In genomic region chr16:10984509-10984908, GRCh38 we compare ENCODE assay signal across 14 cellular contexts. TPM values are rescaled to one million over a fixed set of nuclear protein-coding genes. Genes with fewer than 3 reads are reported as not detected.
DNase-seq lines count a peak whose midpoint lies in the region; ATAC-seq and TF ChIP-seq lines count a peak whose summit lies in the region.
"Had no signal": no experiment of that assay in that cellular context is flagged by ENCODE, and none has a peak within 500 bp of the region (broad histone marks: within the 10 kb centered on the region; RNA-seq: fewer than 3 reads in every experiment).

No MANE protein-coding gene starts in this region.

- peak overlapping the region; percentile 3 for H3K27ac ChIP-seq in KOPT-K1 (ENCODE audit: low read depth, low read length, poor library complexity, severe bottlenecking)
- H3K27ac ChIP-seq: epithelial cell of prostate, lower lobe of right lung, skin epidermis had no signal

- H3K27me3 Mint-ChIP-seq in activated CD4-positive, alpha-beta T cell treated with anti-CD3 and anti-CD28 coated beads, Interleukin-2, amount 10 ng/mL, durations not matched to agents 7 days and 5 days = no peaks in the 10 kb centered on the region
- no peaks in the 10 kb centered on the region for H3K27me3 Mint-ChIP-seq in activated naive CD8-positive, alpha-beta T cell treated with anti-CD3 and anti-CD28 coated beads, Interleukin-2, amount 50 U/mL, for 24 hours
- H3K27me3 Mint-ChIP-seq in nephron (ENCODE audit: low read depth) = no peaks in the 10 kb centered on the region

- POLR2A ChIA-PET in activated CD4-positive, alpha-beta T cell treated with anti-CD3 and anti-CD28 coated beads, Interleukin-2, amount 10 ng/mL, durations not matched to agents 7 days and 5 days (lab: Charles Lee) = interaction anchor here (1.1 kb wide), 1 partner anchor 271 kb away, joined by 5 read pairs; no protein-coding TSS in a partner anchor

- peaks cover 44% of the 10 kb centered on the region for H3K36me3 Mint-ChIP-seq in activated CD4-positive, alpha-beta T cell treated with anti-CD3 and anti-CD28 coated beads, Interleukin-2, amount 10 ng/mL, durations not matched to agents 7 days and 5 days (ENCODE audit: low read depth)
- H3K36me3 Mint-ChIP-seq in activated naive CD8-positive, alpha-beta T cell treated with anti-CD3 and anti-CD28 coated beads, Interleukin-2, amount 50 U/mL, for 24 hours (ENCODE audit: low read depth) = peaks cover 35% of the 10 kb centered on the region
- peaks cover 40% of the 10 kb centered on the region for H3K36me3 Mint-ChIP-seq in nephron (ENCODE audit: low read depth)

- H3K27ac Mint-ChIP-seq in activated CD4-positive, alpha-beta T cell treated with anti-CD3 and anti-CD28 coated beads, Interleukin-2, amount 10 ng/mL, durations not matched to agents 7 days and 5 days = no peak overlapping the region
- peak overlapping the region; percentile 15 for H3K27ac Mint-ChIP-seq in activated naive CD8-positive, alpha-beta T cell treated with anti-CD3 and anti-CD28 coated beads, Interleukin-2, amount 50 U/mL, for 24 hours
- H3K27ac Mint-ChIP-seq in nephron = peak overlapping the region; percentile 10 to 58 (median 53)

- H3K36me3 ChIP-seq in KOPT-K1 (ENCODE audit: insufficient read depth, low read length) = peaks cover 55% of the 10 kb centered on the region

- no peaks in the 10 kb centered on the region for H3K9me3 Mint-ChIP-seq in activated CD4-positive, alpha-beta T cell treated with anti-CD3 and anti-CD28 coated beads, Interleukin-2, amount 10 ng/mL, durations not matched to agents 7 days and 5 days
- H3K9me3 Mint-ChIP-seq in activated naive CD8-positive, alpha-beta T cell treated with anti-CD3 and anti-CD28 coated beads, Interleukin-2, amount 50 U/mL, for 24 hours = no peaks in the 10 kb centered on the region
- no peaks in the 10 kb centered on the region for H3K9me3 Mint-ChIP-seq in nephron

- no peak overlapping the region for H3K4me3 Mint-ChIP-seq in activated CD4-positive, alpha-beta T cell treated with anti-CD3 and anti-CD28 coated beads, Interleukin-2, amount 10 ng/mL, durations not matched to agents 7 days and 5 days
- H3K4me3 Mint-ChIP-seq in activated naive CD8-positive, alpha-beta T cell treated with anti-CD3 and anti-CD28 coated beads, Interleukin-2, amount 50 U/mL, for 24 hours = no peak overlapping the region
- no peak overlapping the region for H3K4me3 Mint-ChIP-seq in nephron

- peak; percentile 36 for DNase-seq in activated CD4-positive, alpha-beta T cell treated with anti-CD3 and anti-CD28 coated beads for 48 hours
- no peak for DNase-seq in activated CD4-positive, alpha-beta T cell treated with anti-CD3 and anti-CD28 coated beads, Interleukin-2, amount 10 ng/mL, durations not matched to agents 7 days and 5 days
- no peak for DNase-seq in activated naive CD8-positive, alpha-beta T cell treated with anti-CD3 and anti-CD28 coated beads, Interleukin-2, amount 50 U/mL, for 24 hours
- no peak for DNase-seq in NCI-H1105 treated with DMSO at 0.1 percent for 48 hours (lab: John Stamatoyannopoulos, UW)
- no peak for DNase-seq in iPS-NIHi11 (ENCODE audit: low spot score)
- DNase-seq: activated naive CD4-positive, alpha-beta T cell; lower lobe of right lung; OCI-M1; SW 1271 had no signal

- H3K4me1 Mint-ChIP-seq in activated CD4-positive, alpha-beta T cell treated with anti-CD3 and anti-CD28 coated beads, Interleukin-2, amount 10 ng/mL, durations not matched to agents 7 days and 5 days = peaks cover 87% of the 10 kb centered on the region
- H3K4me1 Mint-ChIP-seq in activated naive CD8-positive, alpha-beta T cell treated with anti-CD3 and anti-CD28 coated beads, Interleukin-2, amount 50 U/mL, for 24 hours = peaks cover 56% of the 10 kb centered on the region
- H3K4me1 Mint-ChIP-seq in nephron = peaks cover 47% of the 10 kb centered on the region

- CTCF ChIA-PET in activated CD4-positive, alpha-beta T cell treated with anti-CD3 and anti-CD28 coated beads, Interleukin-2, amount 10 ng/mL, durations not matched to agents 7 days and 5 days (lab: Charles Lee) = interaction anchor here (1.3 to 3.5 kb wide), 5 partner anchors 9 to 271 kb away, joined by 6 to 26 read pairs (median 11); partner anchors contain the start of gene SOCS1

- ATAC-seq in activated naive CD8-positive, alpha-beta T cell treated with anti-CD3 and anti-CD28 coated beads, Interleukin-2, amount 50 U/mL, for 24 hours = no peak
- no peak for ATAC-seq in GM21528 (IDR thresholded peaks at IDR 0.05; ENCODE audit: low FRiP score, unreplicated experiment)
- ATAC-seq: lower lobe of right lung had no signal

- TF ChIP-seq CTCF in nephron (IDR thresholded peaks at IDR 0.05; ENCODE audit: unreplicated experiment in 3 of 3) = no peak

- no peaks in the 10 kb centered on the region for H3K9me3 ChIP-seq in KOPT-K1 (ENCODE audit: insufficient read depth, low read length, poor library complexity, severe bottlenecking)
- H3K9me3 ChIP-seq: lower lobe of right lung had no signal

RNA-seq across cellular contexts. Expression of gene CLEC16A, which starts 40.1 kb away (rescaled TPM):
- total RNA-seq in activated CD4-positive, alpha-beta T cell treated with anti-CD3 and anti-CD28 coated beads, Interleukin-2, amount 10 ng/mL, durations not matched to agents 7 days and 5 days = 10 to 100 TPM; 30.9 to 35.1 TPM

RNA-seq across cellular contexts. Expression of gene DEXI, which starts 42.2 kb away (rescaled TPM):
- total RNA-seq in activated CD4-positive, alpha-beta T cell treated with anti-CD3 and anti-CD28 coated beads, Interleukin-2, amount 10 ng/mL, durations not matched to agents 7 days and 5 days = 10 to 100 TPM; 29.2 to 36.9 TPM
